1 cellular context compared by ENCODE assay signal in genomic region chr4:10584042-10584441, GRCh38.
TF ChIP-seq lines count a peak whose summit lies in the region.

No MANE protein-coding gene starts in this region.

TF ChIP-seq in GM12878, 131 proteins besides CTCF, POLR2A, EP300 and RAD21 (continued from another document and continues in another):
- TF ChIP-seq REST (IDR thresholded peaks at IDR 0.05; ENCODE audit: low read depth, low read length) (no peak), SP1 (IDR thresholded peaks at IDR 0.05; ENCODE audit: low read depth, low read length) (no peak), MXI1 (IDR thresholded peaks at IDR 0.05; ENCODE audit: low read depth, low read length) (no peak), RUNX3 (IDR thresholded peaks at IDR 0.05; ENCODE audit: low read length) (peak; percentile 19; the same call in 1 of the 2 replicates), FOXK2 (IDR thresholded peaks at IDR 0.05) (no peak), ATF2 (IDR thresholded peaks at IDR 0.05; ENCODE audit: low read length) (no peak; the same call in 1 of the 2 replicates), IRF5 (IDR thresholded peaks at IDR 0.05; ENCODE audit: borderline replicate concordance) (no peak), RBBP5 (conservative IDR thresholded peaks at IDR 0.05) (no peak), EED (IDR thresholded peaks at IDR 0.05; ENCODE audit: low read depth) (peak; percentile 80), CHD1 (IDR thresholded peaks at IDR 0.05; ENCODE audit: low read depth, low read length) (no peak), CBFB (IDR thresholded peaks at IDR 0.05; ENCODE audit: low read depth) (no peak), BRCA1 (IDR thresholded peaks at IDR 0.05; ENCODE audit: low read depth, low read length) (no peak), PML (IDR thresholded peaks at IDR 0.05; ENCODE audit: low read length) (no peak), BMI1 (IDR thresholded peaks at IDR 0.05; ENCODE audit: borderline replicate concordance) (no peak), GABPA (IDR thresholded peaks at IDR 0.05; ENCODE audit: low read depth) (no peak), IKZF1 (conservative IDR thresholded peaks at IDR 0.05) (peak; percentile 56), KLF5 (IDR thresholded peaks at IDR 0.05; ENCODE audit: partially characterized antibody) (no peak), NFXL1 (IDR thresholded peaks at IDR 0.05; ENCODE audit: borderline replicate concordance) (no peak), MEF2B (IDR thresholded peaks at IDR 0.05; ENCODE audit: partially characterized antibody, poor library complexity, severe bottlenecking) (no peak), YBX1 (IDR thresholded peaks at IDR 0.05) (no peak), CUX1 (IDR thresholded peaks at IDR 0.05; ENCODE audit: insufficient replicate concordance, low read depth, low read length) (no peak), SRF (IDR thresholded peaks at IDR 0.05; ENCODE audit: low read depth in 2 of 2, low read length in 2 of 2) (no peak), TCF12 (IDR thresholded peaks at IDR 0.05; ENCODE audit: low read depth, low read length) (0 out of 2 replicates have a peak, but pooled peaks have one; percentile 21), YY1 (IDR thresholded peaks at IDR 0.05; ENCODE audit: low read depth, low read length) (no peak), E2F8 (IDR thresholded peaks at IDR 0.05; ENCODE audit: low read depth, partially characterized antibody) (no peak), POU2F2 (IDR thresholded peaks at IDR 0.05; ENCODE audit: borderline replicate concordance, low read depth, low read length) (no peak), CBX3 (IDR thresholded peaks at IDR 0.05; ENCODE audit: borderline replicate concordance, low read depth) (no peak), ESRRA (IDR thresholded peaks at IDR 0.05; ENCODE audit: low read length) (no peak), ATF7 (IDR thresholded peaks at IDR 0.05; ENCODE audit: low read depth) (0 out of 2 replicates have a peak, but pooled peaks have one; percentile 24), HSF1 (IDR thresholded peaks at IDR 0.05; ENCODE audit: low read depth, low read length) (no peak), NFYA (IDR thresholded peaks at IDR 0.05; ENCODE audit: borderline replicate concordance, low read depth, low read length) (no peak), RELB (IDR thresholded peaks at IDR 0.05; ENCODE audit: low read depth) (peak; percentile 54), ZBTB11 (CRISPR knock-in tag; IDR thresholded peaks at IDR 0.05) (no peak), NRF1 (conservative IDR thresholded peaks at IDR 0.05; ENCODE audit: low read depth, low read length) (no peak), CHD2 (IDR thresholded peaks at IDR 0.05; ENCODE audit: borderline replicate concordance, low read depth, low read length) (no peak), SIN3A (IDR thresholded peaks at IDR 0.05; ENCODE audit: low read depth, low read length) (no peak), SMC3 (IDR thresholded peaks at IDR 0.05; ENCODE audit: borderline replicate concordance, low read length) (no peak), CREB1 (IDR thresholded peaks at IDR 0.05; ENCODE audit: low read depth) (0 out of 2 replicates have a peak, but pooled peaks have one; percentile 8), RB1 (IDR thresholded peaks at IDR 0.05; ENCODE audit: borderline replicate concordance) (no peak), NBN (IDR thresholded peaks at IDR 0.05) (no peak), ETV6 (conservative IDR thresholded peaks at IDR 0.05 in 1 of 2, IDR thresholded peaks at IDR 0.05 in 1 of 2; ENCODE audit: borderline replicate concordance in 1 of 2, low read depth in 1 of 2) (no peak)
